Comparison of ENCODE assay signal across 15 cellular contexts in genomic region chr5:4089087-4089486, GRCh38.
A peak's percentile ranks its signal among the peaks of the same experiment; 100 is the strongest.
DNase-seq lines count a peak whose midpoint lies in the region; ATAC-seq and TF ChIP-seq lines count a peak whose summit lies in the region.
"Had no signal": no experiment of that assay in that cellular context is flagged by ENCODE, and none has a peak within 500 bp of the region (broad histone marks: within the 10 kb centered on the region; RNA-seq: fewer than 3 reads in every experiment).

No MANE protein-coding gene starts in this region.

- H4K20me1 ChIP-seq in H9 (ENCODE audit: control insufficient read depth, insufficient read depth, insufficient read length) = no peaks in the 10 kb centered on the region
- H4K20me1 ChIP-seq: BLaER1 treated with 17β-estradiol and CSF1 and Interleukin-3, amounts not matched to agents 10 nM and 100 nM had no signal

- H3K4me2 ChIP-seq in H9 (ENCODE audit: insufficient read depth, insufficient read length, low read length) = no peak overlapping the region

- peak; percentile 33 for DNase-seq in Daoy (ENCODE audit: low read depth)
- DNase-seq in RWPE2 (ENCODE audit: low spot score) = no peak
- DNase-seq in esophagus muscularis mucosa (ENCODE audit: extremely low spot score) = peak; percentile 53
- no peak for DNase-seq in natural killer cell treated with Interleukin-12 subunit alpha and Interleukin-12 subunit beta and Interleukin-15 and Interleukin-18, amount 100 ng/mL, for 72 hours (ENCODE audit: low spot score)
- no peak for DNase-seq in uterus
- no peak for DNase-seq in chondrocyte (ENCODE audit: low spot score)
- no peak for DNase-seq in H9
- DNase-seq: ACHN; Calu3; CD4-positive, CD25-positive, alpha-beta regulatory T cell; DMS 273 treated with DMSO at 0.1 percent for 48 hours; GDM1; IMR-90 had no signal

- no peak overlapping the region for H2AFZ ChIP-seq in H9 (ENCODE audit: low read length)

- H4K5ac ChIP-seq in H9 (ENCODE audit: insufficient read length, low read depth, low read length) = no peak overlapping the region

- no peak overlapping the region for H2BK12ac ChIP-seq in H9 (ENCODE audit: insufficient read length, low read depth, low read length)

- TF ChIP-seq POLR2A in esophagus muscularis mucosa (IDR thresholded peaks at IDR 0.05; ENCODE audit: low read depth) (no peak), uterus (IDR thresholded peaks at IDR 0.05) (no peak)

- no peak overlapping the region for H3T11ph ChIP-seq in H9 (ENCODE audit: low read length)

- no peak overlapping the region for H2BK20ac ChIP-seq in H9 (ENCODE audit: low read depth, low read length, poor library complexity, severe bottlenecking)

- H3K36me3 ChIP-seq in RWPE2 (ENCODE audit: low read depth) = no peaks in the 10 kb centered on the region
- H3K36me3 ChIP-seq in esophagus muscularis mucosa = no peaks in the 10 kb centered on the region
- H3K36me3 ChIP-seq in uterus = no peaks in the 10 kb centered on the region
- H3K36me3 ChIP-seq: BLaER1 treated with 17β-estradiol and CSF1 and Interleukin-3, amounts not matched to agents 10 nM and 100 nM had no signal

- H3K9me3 ChIP-seq in RWPE2 (ENCODE audit: severe bottlenecking) = no peaks in the 10 kb centered on the region
- no peaks in the 10 kb centered on the region for H3K9me3 ChIP-seq in esophagus muscularis mucosa
- no peaks in the 10 kb centered on the region for H3K9me3 ChIP-seq in uterus
- no peaks in the 10 kb centered on the region for H3K9me3 ChIP-seq in H9 (ENCODE audit: control insufficient read depth, low read depth, low read length)

- H2BK120ac ChIP-seq in H9 (ENCODE audit: low read depth, low read length, poor library complexity, severe bottlenecking) = no peak overlapping the region

- no peak overlapping the region for H3K14ac ChIP-seq in H9 (ENCODE audit: insufficient read depth, low read length)

- no peak overlapping the region for H4K8ac ChIP-seq in H9 (replicated peaks; ENCODE audit: insufficient read length, low read depth, low read length)

- no peaks in the 10 kb centered on the region for H3K79me2 ChIP-seq in H9 (ENCODE audit: insufficient read depth, low read length)

- H3K23ac ChIP-seq in H9 (ENCODE audit: insufficient read length, low read depth, low read length) = no peak overlapping the region

- peak overlapping the region; percentile 16 for H3K4me3 Mint-ChIP-seq in natural killer cell treated with Interleukin-12 subunit alpha and Interleukin-12 subunit beta and Interleukin-15 and Interleukin-18, amount 100 ng/mL, for 72 hours
- H3K4me3 Mint-ChIP-seq in chondrocyte (ENCODE audit: unreplicated experiment) (no peak overlapping the region), H9 (no peak overlapping the region)
- H3K4me3 Mint-ChIP-seq: CD4-positive, CD25-positive, alpha-beta regulatory T cell had no signal

- no peak overlapping the region for H3K56ac ChIP-seq in H9 (ENCODE audit: insufficient read length, low read depth, low read length)

- TF ChIP-seq CTCF in RWPE2 (IDR thresholded peaks at IDR 0.05; ENCODE audit: poor library complexity, severe bottlenecking) (no peak), esophagus muscularis mucosa (IDR thresholded peaks at IDR 0.05) (no peak), uterus (IDR thresholded peaks at IDR 0.05) (no peak), chondrocyte (IDR thresholded peaks at IDR 0.05) (no peak), H9 (conservative IDR thresholded peaks at IDR 0.05) (no peak)

- no peaks in the 10 kb centered on the region for H3K27me3 Mint-ChIP-seq in natural killer cell treated with Interleukin-12 subunit alpha and Interleukin-12 subunit beta and Interleukin-15 and Interleukin-18, amount 100 ng/mL, for 72 hours
- H3K27me3 Mint-ChIP-seq in chondrocyte (ENCODE audit: low read depth) (no peaks in the 10 kb centered on the region), H9 (ENCODE audit: low read depth) (peaks cover 8% of the 10 kb centered on the region; the same call in 1 of the 2 replicates)
- H3K27me3 Mint-ChIP-seq: CD4-positive, CD25-positive, alpha-beta regulatory T cell had no signal

- no peak overlapping the region for H3K4me3 ChIP-seq in RWPE2 (ENCODE audit: severe bottlenecking)
- no peak overlapping the region for H3K4me3 ChIP-seq in esophagus muscularis mucosa
- no peak overlapping the region for H3K4me3 ChIP-seq in uterus
- H3K4me3 ChIP-seq: BLaER1 treated with 17β-estradiol and CSF1 and Interleukin-3, amounts not matched to agents 10 nM and 100 nM had no signal

- no peak for TF ChIP-seq EP300 in esophagus muscularis mucosa (IDR thresholded peaks at IDR 0.05)

- no peak overlapping the region for H3K27ac Mint-ChIP-seq in natural killer cell treated with Interleukin-12 subunit alpha and Interleukin-12 subunit beta and Interleukin-15 and Interleukin-18, amount 100 ng/mL, for 72 hours
- H3K27ac Mint-ChIP-seq in chondrocyte (ENCODE audit: unreplicated experiment) (no peak overlapping the region), H9 (no peak overlapping the region)

- H3K9me3 Mint-ChIP-seq in natural killer cell treated with Interleukin-12 subunit alpha and Interleukin-12 subunit beta and Interleukin-15 and Interleukin-18, amount 100 ng/mL, for 72 hours = no peaks in the 10 kb centered on the region
- H3K9me3 Mint-ChIP-seq in chondrocyte (ENCODE audit: low read depth) (peaks cover 4% of the 10 kb centered on the region), H9 (no peaks in the 10 kb centered on the region)

- H3K27ac ChIP-seq in RWPE2 (ENCODE audit: poor library complexity, severe bottlenecking) = peak overlapping the region; percentile 20
- H3K27ac ChIP-seq in esophagus muscularis mucosa (replicated peaks in 1 of 4) = no peak overlapping the region
- H3K27ac ChIP-seq in uterus = no peak overlapping the region
- no peak overlapping the region for H3K27ac ChIP-seq in H9 (ENCODE audit: insufficient read length, low read depth, low read length)
- H3K27ac ChIP-seq: BLaER1 treated with 17β-estradiol and CSF1 and Interleukin-3, amounts not matched to agents 10 nM and 100 nM had no signal

- H3K4me1 ChIP-seq in RWPE2 (ENCODE audit: insufficient read depth, poor library complexity, severe bottlenecking) = peaks cover 4% of the 10 kb centered on the region
- no peaks in the 10 kb centered on the region for H3K4me1 ChIP-seq in esophagus muscularis mucosa
- H3K4me1 ChIP-seq in uterus = no peaks in the 10 kb centered on the region
- no peaks in the 10 kb centered on the region for H3K4me1 ChIP-seq in H9 (ENCODE audit: insufficient read depth, low read length)

- H2BK5ac ChIP-seq in H9 (ENCODE audit: insufficient read length, low read length) = no peak overlapping the region

- no peak overlapping the region for H3K4ac ChIP-seq in H9 (ENCODE audit: low read depth, low read length)

- no peaks in the 10 kb centered on the region for H3K36me3 Mint-ChIP-seq in natural killer cell treated with Interleukin-12 subunit alpha and Interleukin-12 subunit beta and Interleukin-15 and Interleukin-18, amount 100 ng/mL, for 72 hours
- H3K36me3 Mint-ChIP-seq in chondrocyte (ENCODE audit: low read depth) = no peaks in the 10 kb centered on the region
- H3K36me3 Mint-ChIP-seq in H9 (ENCODE audit: insufficient read depth in 1 of 3, low read depth in 3 of 3) = peaks cover 0 to 2% (median 0%) of the 10 kb centered on the region in 3 experiments; a peak in 3 of 7 replicates
- H3K36me3 Mint-ChIP-seq: CD4-positive, CD25-positive, alpha-beta regulatory T cell had no signal

- H3K18ac ChIP-seq in H9 (ENCODE audit: insufficient read length, low read depth, low read length) = no peak overlapping the region

- no peak overlapping the region for H2AK5ac ChIP-seq in H9 (ENCODE audit: insufficient read length, low read length)

- H3K79me1 ChIP-seq in H9 (ENCODE audit: insufficient read depth, low read depth, low read length, poor library complexity, severe bottlenecking) = no peaks in the 10 kb centered on the region

- no peak overlapping the region for H2BK15ac ChIP-seq in H9 (ENCODE audit: low read depth, low read length)

- H3K23me2 ChIP-seq in H9 (ENCODE audit: insufficient read length, low read depth, low read length, poor library complexity, severe bottlenecking) = no peaks in the 10 kb centered on the region

- intact Hi-C loops in esophagus muscularis mucosa (cut with DNase I) = no loop called here
- intact Hi-C loops in uterus (cut with DNase I; ENCODE audit: low total_unique reads) = no loop called here

- H4K91ac ChIP-seq in H9 (ENCODE audit: insufficient read length, low read depth, low read length) = no peak overlapping the region

- H3K9ac ChIP-seq in H9 (ENCODE audit: extremely low read depth, insufficient read length, low read length) = no peak overlapping the region
- H3K9ac ChIP-seq: BLaER1 treated with 17β-estradiol and CSF1 and Interleukin-3, amounts not matched to agents 10 nM and 100 nM had no signal

- H3K27me3 ChIP-seq in RWPE2 (ENCODE audit: insufficient read depth, poor library complexity, severe bottlenecking) = no peaks in the 10 kb centered on the region
- H3K27me3 ChIP-seq in esophagus muscularis mucosa = no peaks in the 10 kb centered on the region
- H3K27me3 ChIP-seq in uterus = no peaks in the 10 kb centered on the region
- no peaks in the 10 kb centered on the region for H3K27me3 ChIP-seq in H9 (ENCODE audit: insufficient read depth, low read length)
- H3K27me3 ChIP-seq: BLaER1 treated with 17β-estradiol and CSF1 and Interleukin-3, amounts not matched to agents 10 nM and 100 nM had no signal

- 88% methylated on average over 1 of the region's 1 CpG for WGBS in esophagus muscularis mucosa
- no CpG with 5 or more reads among the region's 1 CpG for WGBS in H9 (ENCODE audit: extremely low coverage, insufficient read length, low lambda C conversion rate)

- H3K4me1 Mint-ChIP-seq in natural killer cell treated with Interleukin-12 subunit alpha and Interleukin-12 subunit beta and Interleukin-15 and Interleukin-18, amount 100 ng/mL, for 72 hours (ENCODE audit: low read depth in 2 of 2) = peaks cover 4 to 5% of the 10 kb centered on the region in 2 donors
- H3K4me1 Mint-ChIP-seq in chondrocyte (ENCODE audit: low read depth) (no peaks in the 10 kb centered on the region), H9 (no peaks in the 10 kb centered on the region)
- H3K4me1 Mint-ChIP-seq: CD4-positive, CD25-positive, alpha-beta regulatory T cell had no signal

- ATAC-seq in RWPE2 (ENCODE audit: low read depth) (peak; percentile 84), GM18520 (IDR thresholded peaks at IDR 0.05; ENCODE audit: unreplicated experiment) (no peak)
- peak in 1 of 2 donors; percentile 71 for ATAC-seq in natural killer cell treated with Interleukin-12 subunit alpha and Interleukin-12 subunit beta and Interleukin-15 and Interleukin-18, amount 100 ng/mL, for 72 hours

Comparison
In these comparisons a context has a peak if more than half of its experiments do, and no peak if none do; other contexts are left out.
1. DNase-seq: peak in Daoy (single experiment) and esophagus muscularis mucosa (single experiment); none in RWPE2 (single experiment), natural killer cell treated with Interleukin-12 subunit alpha and Interleukin-12 subunit beta and Interleukin-15 and Interleukin-18, amount 100 ng/mL, for 72 hours (single experiment), uterus (0 of 2), chondrocyte (single experiment) and H9 (single experiment).